12 cellular contexts compared by ENCODE assay signal in genomic region chr1:92473781-92474495, GRCh38. TPM values are rescaled to one million over a fixed set of nuclear protein-coding genes. Genes with fewer than 3 reads are reported as not detected.
DNase-seq lines count a peak whose midpoint lies in the region; ATAC-seq lines count a peak whose summit lies in the region.
"Had no signal": no experiment of that assay in that cellular context is flagged by ENCODE, and none has a peak within 500 bp of the region (broad histone marks: within the 10 kb centered on the region; RNA-seq: fewer than 3 reads in every experiment).

No MANE protein-coding gene starts in this region.

- ATAC-seq in GM21619 (IDR thresholded peaks at IDR 0.05; ENCODE audit: unreplicated experiment) (peak; percentile 63), HG03571 (IDR thresholded peaks at IDR 0.05; ENCODE audit: unreplicated experiment) (peak; percentile 58)

- H3K4me1 Mint-ChIP-seq in activated CD4-positive, alpha-beta T cell treated with anti-CD3 and anti-CD28 coated beads, Interleukin-2, amount 10 ng/mL, durations not matched to agents 7 days and 5 days: peaks cover 74% of the 10 kb centered on the region

- no peaks in the 10 kb centered on the region for H3K9me3 Mint-ChIP-seq in activated CD4-positive, alpha-beta T cell treated with anti-CD3 and anti-CD28 coated beads, Interleukin-2, amount 10 ng/mL, durations not matched to agents 7 days and 5 days
- H3K9me3 Mint-ChIP-seq: nephron had no signal

- peak overlapping the region; percentile 74 for H3K27ac Mint-ChIP-seq in activated CD4-positive, alpha-beta T cell treated with anti-CD3 and anti-CD28 coated beads, Interleukin-2, amount 10 ng/mL, durations not matched to agents 7 days and 5 days
- H3K27ac Mint-ChIP-seq: nephron had no signal

- DNase-seq in activated CD4-positive, alpha-beta T cell treated with anti-CD3 and anti-CD28 coated beads, Interleukin-2, amount 10 ng/mL, durations not matched to agents 7 days and 5 days: peak; percentile 25
- no peak for DNase-seq in activated CD4-positive, alpha-beta T cell treated with anti-CD3 and anti-CD28 coated beads, Interleukin-2, amount 50 U/mL, for 1 hour
- DNase-seq in stimulated activated CD8-positive, alpha-beta memory T cell treated with anti-CD3 and anti-CD28 coated beads, Interleukin-4, amount 100 ng/mL, for 48 hours: peak; percentile 50
- no peak for DNase-seq in NCI-H128 (lab: John Stamatoyannopoulos, UW; ENCODE audit: unreplicated experiment)
- DNase-seq in HPDE6-E6E7 (ENCODE audit: extremely low spot score): no peak
- DNase-seq in AG08395 (ENCODE audit: low spot score): no peak
- DNase-seq: activated CD4-positive, CD25-positive, alpha-beta regulatory T cell treated with anti-CD3 and anti-CD28 coated beads, Interleukin-2, amount 50 U/mL, for 72 hours; glutamatergic neuron; IMR-90 had no signal

- peaks cover 74% of the 10 kb centered on the region for H3K36me3 Mint-ChIP-seq in activated CD4-positive, alpha-beta T cell treated with anti-CD3 and anti-CD28 coated beads, Interleukin-2, amount 10 ng/mL, durations not matched to agents 7 days and 5 days (ENCODE audit: low read depth)

- no peaks in the 10 kb centered on the region for H3K27me3 Mint-ChIP-seq in activated CD4-positive, alpha-beta T cell treated with anti-CD3 and anti-CD28 coated beads, Interleukin-2, amount 10 ng/mL, durations not matched to agents 7 days and 5 days

- POLR2A ChIA-PET in activated CD4-positive, alpha-beta T cell treated with anti-CD3 and anti-CD28 coated beads, Interleukin-2, amount 10 ng/mL, durations not matched to agents 7 days and 5 days (lab: Charles Lee): interaction anchor here (1.1 to 1.2 kb wide), 2 partner anchors 9 to 12 kb away, joined by 4 to 7 read pairs; partner anchors contain the start of gene GFI1

- CTCF ChIA-PET in activated CD4-positive, alpha-beta T cell treated with anti-CD3 and anti-CD28 coated beads, Interleukin-2, amount 10 ng/mL, durations not matched to agents 7 days and 5 days (lab: Charles Lee): interaction anchor here (0.6 to 2.2 kb wide), 10 partner anchors 9 to 163 kb away, joined by 3 to 31 read pairs (median 4); partner anchors contain the start of gene GFI1

- H3K4me3 Mint-ChIP-seq in activated CD4-positive, alpha-beta T cell treated with anti-CD3 and anti-CD28 coated beads, Interleukin-2, amount 10 ng/mL, durations not matched to agents 7 days and 5 days: no peak overlapping the region
- H3K4me3 Mint-ChIP-seq: nephron had no signal

RNA-seq across cellular contexts. Expression of gene GFI1, which starts 12.8 kb away (rescaled TPM):
- 10 to 100 TPM; 47.8 to 49.6 TPM for total RNA-seq in activated CD4-positive, alpha-beta T cell treated with anti-CD3 and anti-CD28 coated beads, Interleukin-2, amount 10 ng/mL, durations not matched to agents 7 days and 5 days

Comparison
In these comparisons a context has a peak if more than half of its experiments do, and no peak if none do; other contexts are left out.
1. DNase-seq: peak in activated CD4-positive, alpha-beta T cell treated with anti-CD3 and anti-CD28 coated beads, Interleukin-2, amount 10 ng/mL, durations not matched to agents 7 days and 5 days (single experiment) and stimulated activated CD8-positive, alpha-beta memory T cell treated with anti-CD3 and anti-CD28 coated beads, Interleukin-4, amount 100 ng/mL, for 48 hours (single experiment); none in activated CD4-positive, alpha-beta T cell treated with anti-CD3 and anti-CD28 coated beads, Interleukin-2, amount 50 U/mL, for 1 hour (single experiment), NCI-H128 (single experiment), HPDE6-E6E7 (single experiment) and AG08395 (single experiment).